ENCODE assay signal across 32 cellular contexts in genomic region chr10:14925268-14925667, GRCh38. TPM values are rescaled to one million over a fixed set of nuclear protein-coding genes. Genes with fewer than 3 reads are reported as not detected.
"Had no signal": no experiment of that assay in that cellular context is flagged by ENCODE, and none has a peak within 500 bp of the region (broad histone marks: within the 10 kb centered on the region; RNA-seq: fewer than 3 reads in every experiment).

No MANE protein-coding gene starts in this region.

- H3K27me3 ChIP-seq: brain microvascular endothelial cell, cardiac muscle cell, SJCRH30 had no signal

- H3K9me3 ChIP-seq: SJCRH30 had no signal

- H3K4me3 Mint-ChIP-seq: activated CD4-positive, alpha-beta T cell treated with anti-CD3 and anti-CD28 coated beads, Interleukin-2, amount 10 ng/mL, durations not matched to agents 24 days and 14 days; activated CD8-positive, alpha-beta T cell treated with anti-CD3 and anti-CD28 coated beads for 36 hours; activated naive CD8-positive, alpha-beta T cell treated with anti-CD3 and anti-CD28 coated beads for 36 hours; activated T-cell treated with anti-CD3 and anti-CD28 coated beads, Interleukin-2, amount 50 U/mL, for 72 hours; activated T-helper 17 cell treated with anti-CD3 and anti-CD28 coated beads, Interleukin-2, amount 50 U/mL, for 72 hours; central memory CD8-positive, alpha-beta T cell had no signal

- H3K27ac ChIP-seq: brain microvascular endothelial cell, cardiac muscle cell, SJCRH30, SK-N-MC had no signal

- H3K27me3 Mint-ChIP-seq: activated CD4-positive, alpha-beta T cell treated with anti-CD3 and anti-CD28 coated beads, Interleukin-2, amount 10 ng/mL, durations not matched to agents 24 days and 14 days; activated CD8-positive, alpha-beta T cell treated with anti-CD3 and anti-CD28 coated beads for 36 hours; activated naive CD8-positive, alpha-beta T cell treated with anti-CD3 and anti-CD28 coated beads for 36 hours; activated T-helper 17 cell treated with anti-CD3 and anti-CD28 coated beads, Interleukin-2, amount 50 U/mL, for 72 hours; central memory CD8-positive, alpha-beta T cell had no signal

- H3K4me1 Mint-ChIP-seq: activated CD4-positive, alpha-beta T cell treated with anti-CD3 and anti-CD28 coated beads, Interleukin-2, amount 10 ng/mL, durations not matched to agents 24 days and 14 days; central memory CD8-positive, alpha-beta T cell had no signal

- H3K9me3 Mint-ChIP-seq: activated CD4-positive, alpha-beta T cell treated with anti-CD3 and anti-CD28 coated beads, Interleukin-2, amount 10 ng/mL, durations not matched to agents 24 days and 14 days; activated CD8-positive, alpha-beta T cell treated with anti-CD3 and anti-CD28 coated beads for 36 hours; activated naive CD8-positive, alpha-beta T cell treated with anti-CD3 and anti-CD28 coated beads for 36 hours; activated T-cell treated with anti-CD3 and anti-CD28 coated beads, Interleukin-2, amount 50 U/mL, for 72 hours; activated T-helper 17 cell treated with anti-CD3 and anti-CD28 coated beads, Interleukin-2, amount 50 U/mL, for 72 hours; central memory CD8-positive, alpha-beta T cell had no signal

- H3K27ac Mint-ChIP-seq: activated CD4-positive, alpha-beta T cell treated with anti-CD3 and anti-CD28 coated beads, Interleukin-2, amount 10 ng/mL, durations not matched to agents 24 days and 14 days; activated CD8-positive, alpha-beta T cell treated with anti-CD3 and anti-CD28 coated beads for 36 hours; activated naive CD8-positive, alpha-beta T cell treated with anti-CD3 and anti-CD28 coated beads for 36 hours; activated T-cell treated with anti-CD3 and anti-CD28 coated beads, Interleukin-2, amount 50 U/mL, for 72 hours; activated T-helper 17 cell treated with anti-CD3 and anti-CD28 coated beads, Interleukin-2, amount 50 U/mL, for 72 hours had no signal

- DNase-seq: activated CD4-positive, alpha-beta T cell treated with anti-CD3 and anti-CD28 coated beads, Interleukin-2, amount 10 ng/mL, durations not matched to agents 24 days and 14 days; activated CD4-positive, alpha-beta T cell treated with anti-CD3 and anti-CD28 coated beads, Interleukin-2, amount 50 U/mL, for 4 hours; activated CD8-positive, alpha-beta T cell treated with anti-CD3 and anti-CD28 coated beads for 36 hours; activated effector memory CD4-positive, alpha-beta T cell treated with anti-CD3 and anti-CD28 coated beads, Interleukin-2, amount 50 U/mL, for 16 hours; activated naive CD4-positive, alpha-beta T cell; activated naive CD4-positive, alpha-beta T cell treated with anti-CD3 and anti-CD28 coated beads, Interleukin-2, amount 50 U/mL, for 16 hours; activated naive CD8-positive, alpha-beta T cell treated with anti-CD3 and anti-CD28 coated beads for 36 hours; activated T-cell treated with anti-CD3 and anti-CD28 coated beads, Interleukin-2, amount 50 U/mL, for 1 hour; activated T-cell treated with anti-CD3 and anti-CD28 coated beads, Interleukin-2, amount 50 U/mL, for 72 hours; amniotic stem cell; aorta; brain microvascular endothelial cell; NCI-H1105; NCI-H1436; NCI-H1694; NCI-H2029; NCI-H2107; NCI-H2171; NCI-H510A; NCI-H526; NCI-H748 treated with DMSO at 0.1 percent for 48 hours; SHP77; SJCRH30; T1000 had no signal

- H3K4me1 ChIP-seq: SJCRH30 had no signal

- H3K4me3 ChIP-seq: cardiac muscle cell, SJCRH30, SK-N-MC had no signal

RNA-seq across cellular contexts. Expression of gene MEIG1, which starts 33.9 kb away (rescaled TPM):
- total RNA-seq: activated CD4-positive, alpha-beta T cell treated with anti-CD3 and anti-CD28 coated beads, Interleukin-2, amount 10 ng/mL, durations not matched to agents 24 days and 14 days; aorta; cardiac muscle cell; chondrocyte; M059J; RPMI7951; SJCRH30; T-helper 1 cell treated with Interleukin-12 subunit alpha and Interleukin-12 subunit beta and Interleukin-4 antibody, amounts not matched to agents 30 ng/mL and 1 ng/mL, for 36 hours had no signal
- polyA plus RNA-seq: aorta had no signal
